1 cellular context compared by ENCODE assay signal in genomic region chr17:17591408-17592265, GRCh38.
A peak's percentile ranks its signal among the peaks of the same experiment; 100 is the strongest.
TF ChIP-seq lines count a peak whose summit lies in the region.

Gene PEMT, minus strand, starts transcription at chr17:17591708. Its CDS starts 82 bp downstream, at chr17:17591626.

TF ChIP-seq in K562, 482 proteins besides CTCF, POLR2A, EP300 and RAD21 (continued from another document and continues in another):
- TF ChIP-seq CGGBP1 (CRISPR knock-in tag; IDR thresholded peaks at IDR 0.05) (0 out of 2 replicates have a peak, but pooled peaks have one; percentile 42), KLF13 (tag; IDR thresholded peaks at IDR 0.05; ENCODE audit: borderline replicate concordance, low read depth) (peak; percentile 32; the same call in 1 of the 2 replicates), PURB (CRISPR knock-in tag; IDR thresholded peaks at IDR 0.05; ENCODE audit: low read depth) (no peak), TBP (optimal IDR thresholded peaks at IDR 0.05; ENCODE audit: low read depth, low read length) (peak; percentile 58), ZNF280A (IDR thresholded peaks at IDR 0.05; ENCODE audit: low read depth, partially characterized antibody) (no peak), XRCC5 (IDR thresholded peaks at IDR 0.05; ENCODE audit: low read depth, low read length) (peak; percentile 86; the same call in 1 of the 2 replicates), HEY1 (CRISPR knock-in tag; IDR thresholded peaks at IDR 0.05; ENCODE audit: borderline replicate concordance) (no peak), THAP7 (CRISPR knock-in tag; IDR thresholded peaks at IDR 0.05) (no peak), NR2C2 (CRISPR knock-in tag; IDR thresholded peaks at IDR 0.05) (peak; percentile 80; the same call in 1 of the 2 replicates), NR2C2 (tag; IDR thresholded peaks at IDR 0.05) (peak; percentile 94), RHOXF2B (CRISPR knock-in tag; conservative IDR thresholded peaks at IDR 0.05) (no peak), KLF16 (IDR thresholded peaks at IDR 0.05) (no peak), REST (CRISPR knock-in tag; IDR thresholded peaks at IDR 0.05; ENCODE audit: low read depth) (peak; percentile 24; the same call in 1 of the 2 replicates), SP1 (CRISPR knock-in tag; IDR thresholded peaks at IDR 0.05) (peak; percentile 63; the same call in 1 of the 2 replicates), ETS1 (conservative IDR thresholded peaks at IDR 0.05; ENCODE audit: control insufficient read depth, low read depth, low read length) (peak; percentile 98), MBD2 (IDR thresholded peaks at IDR 0.05; ENCODE audit: borderline replicate concordance, low read depth) (peak; percentile 70; the same call in 1 of the 2 replicates), XRCC4 (IDR thresholded peaks at IDR 0.05; ENCODE audit: extremely low read depth, insufficient read depth, insufficient read length) (no peak), EWSR1 (IDR thresholded peaks at IDR 0.05; ENCODE audit: borderline replicate concordance, low read depth, partially characterized antibody) (no peak), ZBTB33 (CRISPR knock-in tag; IDR thresholded peaks at IDR 0.05) (no peak), ZNF586 (CRISPR knock-in tag; conservative IDR thresholded peaks at IDR 0.05) (no peak), HIVEP1 (CRISPR knock-in tag; IDR thresholded peaks at IDR 0.05) (no peak), ZNF253 (CRISPR knock-in tag; conservative IDR thresholded peaks at IDR 0.05) (no peak), AFF1 (IDR thresholded peaks at IDR 0.05; ENCODE audit: low read depth in 1 of 2, partially characterized antibody in 2 of 2) (peak; percentile 87 to 99), E2F8 (IDR thresholded peaks at IDR 0.05; ENCODE audit: low read depth, partially characterized antibody) (peak; percentile 75), HCFC1 (IDR thresholded peaks at IDR 0.05; ENCODE audit: low read depth, low read length) (peak; percentile 97), ZNF124 (CRISPR knock-in tag; IDR thresholded peaks at IDR 0.05) (no peak), ZNF511 (CRISPR knock-in tag; IDR thresholded peaks at IDR 0.05) (peak; percentile 38; the same call in 1 of the 2 replicates), ELK3 (CRISPR knock-in tag; IDR thresholded peaks at IDR 0.05) (no peak), E2F6 (IDR thresholded peaks at IDR 0.05; ENCODE audit: borderline replicate concordance in 1 of 2, extremely low read depth in 1 of 2, insufficient read depth in 1 of 2, insufficient read length in 1 of 2, low read depth in 1 of 2, low read length in 1 of 2, poor library complexity in 1 of 2, severe bottlenecking in 1 of 2) (peak in 1 of 2 experiments; percentile 68), ZNF512 (tag; IDR thresholded peaks at IDR 0.05) (no peak), SRF (CRISPR knock-in tag; IDR thresholded peaks at IDR 0.05) (no peak; a peak in 1 of 4 replicates), ZNF311 (CRISPR knock-in tag; IDR thresholded peaks at IDR 0.05) (0 out of 2 replicates have a peak, but pooled peaks have one; percentile 74), NCOA1 (IDR thresholded peaks at IDR 0.05; ENCODE audit: low read depth) (peak; percentile 98), MYC (IDR thresholded peaks at IDR 0.05; ENCODE audit: low read depth, low read length) (peak; percentile 99), MYC (CRISPR knock-in tag; IDR thresholded peaks at IDR 0.05; ENCODE audit: borderline replicate concordance, low read depth) (peak; percentile 100), ZNF785 (CRISPR knock-in tag; IDR thresholded peaks at IDR 0.05) (no peak), MAFG (tag; conservative IDR thresholded peaks at IDR 0.05) (no peak)
